Comparison of ENCODE assay signal across 12 cellular contexts in the genomic region with DNA sequence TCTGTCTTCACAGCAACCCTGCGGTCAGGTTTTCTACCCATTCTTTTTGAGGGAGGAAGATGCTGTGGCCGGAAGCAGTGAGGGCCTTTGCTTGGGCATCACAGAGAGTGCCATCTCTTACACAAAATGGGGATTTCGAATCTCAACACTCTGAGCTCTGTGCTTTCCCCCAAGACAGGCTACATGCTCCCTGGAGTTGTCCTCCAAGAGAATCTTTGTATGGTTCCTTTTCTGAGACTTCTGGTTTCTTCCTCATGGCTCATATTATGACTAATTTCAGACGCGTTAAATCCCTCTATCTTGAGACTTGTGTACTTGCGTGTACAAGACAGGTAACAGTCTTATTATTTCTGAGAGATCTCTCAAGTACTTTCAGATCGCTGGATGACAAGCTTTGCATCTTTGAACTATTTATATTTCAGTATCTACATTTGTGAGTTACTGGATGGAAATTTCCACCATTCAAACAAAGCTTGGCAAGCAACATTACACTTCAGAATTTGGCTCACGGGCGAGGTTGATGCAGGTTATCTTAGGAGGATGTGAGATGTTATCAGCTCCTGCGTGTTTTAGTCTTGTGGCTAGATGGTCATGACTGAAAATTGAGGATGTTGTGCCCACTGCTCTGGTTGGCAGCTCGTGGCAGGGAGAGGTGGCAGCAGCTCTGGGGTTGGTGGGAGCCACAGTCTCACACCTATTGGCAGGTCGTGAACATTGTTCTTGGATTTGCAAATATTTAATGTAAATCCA. TPM values are rescaled to one million over a fixed set of nuclear protein-coding genes. Genes with fewer than 3 reads are reported as not detected.
A peak's percentile ranks its signal among the peaks of the same experiment; 100 is the strongest.
DNase-seq lines count a peak whose midpoint lies in the region; ATAC-seq, FAIRE-seq and TF ChIP-seq lines count a peak whose summit lies in the region.
"Had no signal": no experiment of that assay in that cellular context is flagged by ENCODE, and none has a peak within 500 bp of the region (broad histone marks: within the 10 kb centered on the region; RNA-seq: fewer than 3 reads in every experiment).

No MANE protein-coding gene starts in this region.

- H3K9me3 ChIP-seq in T-helper 17 cell (ENCODE audit: control insufficient read depth, low read length, poor library complexity, severe bottlenecking): no peaks in the 10 kb centered on the region
- no peaks in the 10 kb centered on the region for H3K9me3 ChIP-seq in small intestine (ENCODE audit: control insufficient read depth, low read depth)

- no peaks in the 10 kb centered on the region for H3K27me3 ChIP-seq in small intestine (ENCODE audit: control insufficient read depth in 2 of 2, insufficient read depth in 2 of 2, low read length in 2 of 2)

- ATAC-seq in T-helper 17 cell (peak; percentile 55), HG03045 (IDR thresholded peaks at IDR 0.05; ENCODE audit: unreplicated experiment) (no peak)
- ATAC-seq: esophagus mucosa had no signal

- peak overlapping the region; percentile 91 for H3K4me3 Mint-ChIP-seq in T-helper 17 cell
- peak overlapping the region; percentile 43 for H3K4me3 Mint-ChIP-seq in activated naive CD4-positive, alpha-beta T cell treated with anti-CD3 and anti-CD28 coated beads, Interleukin-2, amount 10 ng/mL, durations not matched to agents 7 days and 5 days
- no peak overlapping the region for H3K4me3 Mint-ChIP-seq in glutamatergic neuron (ENCODE audit: unreplicated experiment)
- H3K4me3 Mint-ChIP-seq: nephron progenitor cell had no signal

- no peak overlapping the region for H3K27ac ChIP-seq in small intestine (ENCODE audit: low read depth in 1 of 2, low read length in 1 of 2)

- H3K36me3 Mint-ChIP-seq in T-helper 17 cell (ENCODE audit: low read depth) (no peaks in the 10 kb centered on the region), glutamatergic neuron (ENCODE audit: unreplicated experiment) (no peaks in the 10 kb centered on the region)
- no peaks in the 10 kb centered on the region for H3K36me3 Mint-ChIP-seq in activated naive CD4-positive, alpha-beta T cell treated with anti-CD3 and anti-CD28 coated beads, Interleukin-2, amount 10 ng/mL, durations not matched to agents 7 days and 5 days

- CTCF ChIA-PET in activated naive CD4-positive, alpha-beta T cell treated with anti-CD3 and anti-CD28 coated beads, Interleukin-2, amount 10 ng/mL, durations not matched to agents 7 days and 5 days (lab: Charles Lee): interaction anchor here (0.7 to 4.4 kb wide), 16 partner anchors 8 to 93 kb away, joined by 3 to 56 read pairs (median 4); no protein-coding TSS in a partner anchor

- TF ChIP-seq CTCF in GM12865 (IDR thresholded peaks at IDR 0.05; ENCODE audit: insufficient read depth, low read depth, low read length, missing control alignments): no peak
- TF ChIP-seq CTCF in glutamatergic neuron (IDR thresholded peaks at IDR 0.05; ENCODE audit: partially characterized antibody, unreplicated experiment): no peak

- H3K27me3 Mint-ChIP-seq in T-helper 17 cell: no peaks in the 10 kb centered on the region
- no peaks in the 10 kb centered on the region for H3K27me3 Mint-ChIP-seq in activated naive CD4-positive, alpha-beta T cell treated with anti-CD3 and anti-CD28 coated beads, Interleukin-2, amount 10 ng/mL, durations not matched to agents 7 days and 5 days
- peaks cover 5% of the 10 kb centered on the region for H3K27me3 Mint-ChIP-seq in glutamatergic neuron (ENCODE audit: unreplicated experiment)

- FAIRE-seq in small intestine (lab: Jason Lieb, UNC): no peak

- peak overlapping the region; percentile 99 for H3K27ac Mint-ChIP-seq in T-helper 17 cell
- H3K27ac Mint-ChIP-seq in activated naive CD4-positive, alpha-beta T cell treated with anti-CD3 and anti-CD28 coated beads, Interleukin-2, amount 10 ng/mL, durations not matched to agents 7 days and 5 days: peak overlapping the region; percentile 77
- H3K27ac Mint-ChIP-seq in glutamatergic neuron (ENCODE audit: unreplicated experiment): no peak overlapping the region
- H3K27ac Mint-ChIP-seq: nephron progenitor cell had no signal

- peaks cover 56% of the 10 kb centered on the region for H3K4me1 Mint-ChIP-seq in T-helper 17 cell
- H3K4me1 Mint-ChIP-seq in activated naive CD4-positive, alpha-beta T cell treated with anti-CD3 and anti-CD28 coated beads, Interleukin-2, amount 10 ng/mL, durations not matched to agents 7 days and 5 days: peaks cover 70% of the 10 kb centered on the region
- H3K4me1 Mint-ChIP-seq in glutamatergic neuron (ENCODE audit: low read depth, unreplicated experiment): peaks cover 24% of the 10 kb centered on the region

- H3K36me3 ChIP-seq in small intestine (ENCODE audit: control insufficient read depth in 2 of 2, insufficient read depth in 2 of 2, low read length in 2 of 2): no peaks in the 10 kb centered on the region

- DNase-seq in GM12865 (ENCODE audit: low read depth) (peak; percentile 63), T-helper 17 cell (peak; percentile 40 to 64 (median 46)), small intestine (peak; percentile 25), 8988T (no peak), glutamatergic neuron (no peak)
- peak; percentile 70 for DNase-seq in activated naive CD4-positive, alpha-beta T cell treated with anti-CD3 and anti-CD28 coated beads, Interleukin-2, amount 10 ng/mL, durations not matched to agents 7 days and 5 days
- DNase-seq: KG1, NCI-H510A, nephron progenitor cell, T1000 had no signal

- H3K4me1 ChIP-seq in small intestine (ENCODE audit: control insufficient read depth in 2 of 2, insufficient read depth in 1 of 2, low read depth in 1 of 2, low read length in 1 of 2): peaks cover 9% of the 10 kb centered on the region in 2 donors

- H3K4me3 ChIP-seq in GM12865 (ENCODE audit: low read depth, low read length) (no peak overlapping the region), small intestine (ENCODE audit: low read depth in 1 of 2, low read length in 2 of 2) (no peak overlapping the region)

- WGBS in small intestine, 3 donors: 67 to 76% (median 71%) methylated on average over 12 of the region's 12 CpGs

- H3K9me3 Mint-ChIP-seq in activated naive CD4-positive, alpha-beta T cell treated with anti-CD3 and anti-CD28 coated beads, Interleukin-2, amount 10 ng/mL, durations not matched to agents 7 days and 5 days: no peaks in the 10 kb centered on the region
- peaks cover 1% of the 10 kb centered on the region for H3K9me3 Mint-ChIP-seq in glutamatergic neuron (ENCODE audit: unreplicated experiment)
- H3K9me3 Mint-ChIP-seq: nephron progenitor cell had no signal

RNA-seq across cellular contexts. Expression of gene ABCG1, which starts 19.4 kb away (rescaled TPM):
- total RNA-seq in T-helper 17 cell (10 to 100 TPM; 43.4 to 75.0 TPM), glutamatergic neuron (ENCODE audit: unreplicated experiment) (31.9 TPM)
- 10 to 100 TPM; 12.4 to 46.5 (median 30.0) TPM for polyA plus RNA-seq in small intestine

Comparison
In these comparisons a context has a peak if more than half of its experiments do, and no peak if none do; other contexts are left out.
1. DNase-seq: peak in GM12865 (single experiment), T-helper 17 cell (3 of 3), activated naive CD4-positive, alpha-beta T cell treated with anti-CD3 and anti-CD28 coated beads, Interleukin-2, amount 10 ng/mL, durations not matched to agents 7 days and 5 days (single experiment) and small intestine (single experiment); none in 8988T (single experiment) and glutamatergic neuron (single experiment).